In genomic region chr5:36570696-36571095, GRCh38 we compare ENCODE assay signal across 18 cellular contexts. TPM values are rescaled to one million over a fixed set of nuclear protein-coding genes. Genes with fewer than 3 reads are reported as not detected.
DNase-seq lines count a peak whose midpoint lies in the region; ATAC-seq and TF ChIP-seq lines count a peak whose summit lies in the region.
"Had no signal": no experiment of that assay in that cellular context is flagged by ENCODE, and none has a peak within 500 bp of the region (broad histone marks: within the 10 kb centered on the region; RNA-seq: fewer than 3 reads in every experiment).

No MANE protein-coding gene starts in this region.

- H3K9ac ChIP-seq in subcutaneous abdominal adipose tissue (ENCODE audit: low read length in 5 of 5): no peak overlapping the region

- no peak overlapping the region for H3K4me3 ChIP-seq in fibroblast of pulmonary artery (replicated peaks; ENCODE audit: low read depth, low read length)
- no peak overlapping the region for H3K4me3 ChIP-seq in right cardiac atrium (ENCODE audit: low read length)
- no peak overlapping the region for H3K4me3 ChIP-seq in subcutaneous abdominal adipose tissue (ENCODE audit: low read depth in 1 of 5, low read length in 5 of 5)
- H3K4me3 ChIP-seq: Peyer's patch, SK-N-MC had no signal

- intact Hi-C loops in right cardiac atrium (cut with DNase I): no loop called here

- TF ChIP-seq CTCF in fibroblast of pulmonary artery (IDR thresholded peaks at IDR 0.05; ENCODE audit: low read length, missing control alignments) (no peak), GM20000 (IDR thresholded peaks at IDR 0.05; ENCODE audit: extremely low read depth, missing control alignments) (no peak)

- H3K27ac ChIP-seq in right cardiac atrium (ENCODE audit: low read length) (peak overlapping the region; percentile 75), subcutaneous abdominal adipose tissue (ENCODE audit: low read depth, low read length) (peak overlapping the region; percentile 65)
- H3K27ac ChIP-seq: C4-2B, Peyer's patch, SK-N-MC had no signal

- peaks cover 10% of the 10 kb centered on the region for H3K4me1 ChIP-seq in right cardiac atrium (ENCODE audit: control insufficient read depth, insufficient read depth, low read length)
- H3K4me1 ChIP-seq in subcutaneous abdominal adipose tissue (ENCODE audit: control insufficient read depth in 5 of 5, insufficient read depth in 5 of 5, low read length in 5 of 5): peaks cover 0 to 24% (median 13%) of the 10 kb centered on the region in 5 donors
- H3K4me1 ChIP-seq: Peyer's patch had no signal

- H3K9me3 ChIP-seq in right cardiac atrium (ENCODE audit: control insufficient read depth, low read length): no peaks in the 10 kb centered on the region
- no peaks in the 10 kb centered on the region for H3K9me3 ChIP-seq in subcutaneous abdominal adipose tissue (ENCODE audit: control insufficient read depth in 5 of 5, low read length in 5 of 5)
- H3K9me3 ChIP-seq: Peyer's patch had no signal

- H3K36me3 ChIP-seq in subcutaneous abdominal adipose tissue (ENCODE audit: control insufficient read depth in 5 of 5, insufficient read depth in 5 of 5, low read length in 5 of 5): no peaks in the 10 kb centered on the region
- H3K36me3 ChIP-seq: Peyer's patch had no signal

- WGBS in right cardiac atrium: 61% methylated on average over 3 of the region's 3 CpGs

- H3K27me3 ChIP-seq in right cardiac atrium (ENCODE audit: control insufficient read depth, insufficient read depth) (no peaks in the 10 kb centered on the region), subcutaneous abdominal adipose tissue (ENCODE audit: control insufficient read depth in 5 of 5, insufficient read depth in 4 of 5, low read length in 5 of 5) (no peaks in the 10 kb centered on the region)
- H3K27me3 ChIP-seq: Peyer's patch had no signal

- in situ Hi-C loops in SK-MEL-5 (cut with HindIII; ENCODE audit: low pct_unique_long_range_greater_than_20kb, low sequenced_read_pairs): no loop called here

- peak; percentile 29 to 58 for ATAC-seq in right cardiac atrium

- DNase-seq in SK-MEL-5 (ENCODE audit: low read depth, low spot score) (peak; percentile 50), fibroblast of pulmonary artery (ENCODE audit: low read depth) (peak; percentile 36), right cardiac atrium (no peak), GM20000 (ENCODE audit: low spot score) (no peak), occipital lobe (lab: John Stamatoyannopoulos, UW) (no peak), HK-2 (ENCODE audit: unreplicated experiment) (no peak)
- DNase-seq in activated CD4-positive, alpha-beta T cell treated with anti-CD3 and anti-CD28 coated beads for 1 hour: no peak
- DNase-seq: ACHN; DMS79; MM.1S; NCI-H1092; NCI-H2081; NCI-H446 treated with DMSO at 0.1 percent for 48 hours; NK-92 treated with Interleukin-12 subunit alpha and Interleukin-12 subunit beta, amount 100 ng/mL, for 24 hours; Peyer's patch had no signal

RNA-seq across cellular contexts. Expression of gene SLC1A3, which starts 35.7 kb away (rescaled TPM):
- total RNA-seq in SK-MEL-5 (2014; rRNA removed; shearing (Covaris generic)): 6.6 and 7.7 TPM in 2 replicates
- polyA plus RNA-seq in SK-MEL-5 (2015; cell fraction: cytosol; rRNA removed): 10.6 and 12.5 TPM in 2 replicates
- polyA plus RNA-seq in SK-MEL-5 (2015; cell fraction: nucleus; rRNA removed): 36.0 and 41.2 TPM in 2 replicates
- total RNA-seq in right cardiac atrium (10 to 100 TPM; 31.1 to 44.5 (median 35.2) TPM), occipital lobe (243 TPM)
- 21.7 TPM for polyA plus RNA-seq in right cardiac atrium

Comparison
In these comparisons a context has a peak if more than half of its experiments do, and no peak if none do; other contexts are left out.
1. DNase-seq: peak in SK-MEL-5 (single experiment) and fibroblast of pulmonary artery (single experiment); none in right cardiac atrium (0 of 3), GM20000 (single experiment), occipital lobe (single experiment), HK-2 (single experiment) and activated CD4-positive, alpha-beta T cell treated with anti-CD3 and anti-CD28 coated beads for 1 hour (single experiment).